ENCODE assay signal across 1 cellular context in genomic region chr12:34022079-34022830, GRCh38.
A peak's percentile ranks its signal among the peaks of the same experiment; 100 is the strongest.
TF ChIP-seq lines count a peak whose summit lies in the region.

TSS of gene ALG10 (plus strand) at chr12:34022496. CDS start at chr12:34022600, 104 bp downstream.

TF ChIP-seq in HepG2, 621 proteins besides CTCF, POLR2A, EP300 and RAD21 (continued from another document and continues in another):
- peak; percentile 95 for TF ChIP-seq ZNF574 (CRISPR knock-in tag; IDR thresholded peaks at IDR 0.05)
- 0 out of 2 replicates have a peak, but pooled peaks have one; percentile 50 for TF ChIP-seq ZNF33B (CRISPR knock-in tag; IDR thresholded peaks at IDR 0.05)
- TF ChIP-seq, protein P1, sequence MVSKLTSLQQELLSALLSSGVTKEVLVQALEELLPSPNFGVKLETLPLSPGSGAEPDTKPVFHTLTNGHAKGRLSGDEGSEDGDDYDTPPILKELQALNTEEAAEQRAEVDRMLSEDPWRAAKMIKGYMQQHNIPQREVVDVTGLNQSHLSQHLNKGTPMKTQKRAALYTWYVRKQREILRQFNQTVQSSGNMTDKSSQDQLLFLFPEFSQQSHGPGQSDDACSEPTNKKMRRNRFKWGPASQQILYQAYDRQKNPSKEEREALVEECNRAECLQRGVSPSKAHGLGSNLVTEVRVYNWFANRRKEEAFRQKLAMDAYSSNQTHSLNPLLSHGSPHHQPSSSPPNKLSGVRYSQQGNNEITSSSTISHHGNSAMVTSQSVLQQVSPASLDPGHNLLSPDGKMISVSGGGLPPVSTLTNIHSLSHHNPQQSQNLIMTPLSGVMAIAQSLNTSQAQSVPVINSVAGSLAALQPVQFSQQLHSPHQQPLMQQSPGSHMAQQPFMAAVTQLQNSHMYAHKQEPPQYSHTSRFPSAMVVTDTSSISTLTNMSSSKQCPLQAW (CRISPR knock-in tag; IDR thresholded peaks at IDR 0.05) = peak; percentile 88
- no peak for TF ChIP-seq ISX (CRISPR knock-in tag; conservative IDR thresholded peaks at IDR 0.05)
- TF ChIP-seq MATR3 (CRISPR knock-in tag; IDR thresholded peaks at IDR 0.05) = no peak
- TF ChIP-seq ZNF513 (CRISPR knock-in tag; conservative IDR thresholded peaks at IDR 0.05) = no peak
- peak; percentile 82; the same call in 1 of the 2 replicates for TF ChIP-seq THAP9 (CRISPR knock-in tag; IDR thresholded peaks at IDR 0.05; ENCODE audit: borderline replicate concordance)
- TF ChIP-seq SRSF4 (IDR thresholded peaks at IDR 0.05; ENCODE audit: low read depth, low read length, poor library complexity, severe bottlenecking) = no peak
- TF ChIP-seq TOE1 (CRISPR knock-in tag; IDR thresholded peaks at IDR 0.05) = 0 out of 2 replicates have a peak, but pooled peaks have one; percentile 42
- no peak for TF ChIP-seq HBP1 (CRISPR knock-in tag; IDR thresholded peaks at IDR 0.05; ENCODE audit: low read depth)
- TF ChIP-seq, protein P2, sequence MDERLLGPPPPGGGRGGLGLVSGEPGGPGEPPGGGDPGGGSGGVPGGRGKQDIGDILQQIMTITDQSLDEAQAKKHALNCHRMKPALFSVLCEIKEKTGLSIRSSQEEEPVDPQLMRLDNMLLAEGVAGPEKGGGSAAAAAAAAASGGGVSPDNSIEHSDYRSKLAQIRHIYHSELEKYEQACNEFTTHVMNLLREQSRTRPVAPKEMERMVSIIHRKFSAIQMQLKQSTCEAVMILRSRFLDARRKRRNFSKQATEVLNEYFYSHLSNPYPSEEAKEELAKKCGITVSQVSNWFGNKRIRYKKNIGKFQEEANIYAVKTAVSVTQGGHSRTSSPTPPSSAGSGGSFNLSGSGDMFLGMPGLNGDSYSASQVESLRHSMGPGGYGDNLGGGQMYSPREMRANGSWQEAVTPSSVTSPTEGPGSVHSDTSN (CRISPR knock-in tag; IDR thresholded peaks at IDR 0.05) = no peak
- peak; percentile 63; the same call in 1 of the 2 replicates for TF ChIP-seq TAF1 (CRISPR knock-in tag; IDR thresholded peaks at IDR 0.05)
- TF ChIP-seq ATF2 (CRISPR knock-in tag; IDR thresholded peaks at IDR 0.05) = peak; percentile 76; the same call in 1 of the 2 replicates
- TF ChIP-seq TEAD2 (CRISPR knock-in tag; IDR thresholded peaks at IDR 0.05) = no peak
- no peak for TF ChIP-seq MBNL3 (CRISPR knock-in tag; conservative IDR thresholded peaks at IDR 0.05)
- no peak for TF ChIP-seq ZNF720 (CRISPR knock-in tag; IDR thresholded peaks at IDR 0.05)
- TF ChIP-seq, protein P3, sequence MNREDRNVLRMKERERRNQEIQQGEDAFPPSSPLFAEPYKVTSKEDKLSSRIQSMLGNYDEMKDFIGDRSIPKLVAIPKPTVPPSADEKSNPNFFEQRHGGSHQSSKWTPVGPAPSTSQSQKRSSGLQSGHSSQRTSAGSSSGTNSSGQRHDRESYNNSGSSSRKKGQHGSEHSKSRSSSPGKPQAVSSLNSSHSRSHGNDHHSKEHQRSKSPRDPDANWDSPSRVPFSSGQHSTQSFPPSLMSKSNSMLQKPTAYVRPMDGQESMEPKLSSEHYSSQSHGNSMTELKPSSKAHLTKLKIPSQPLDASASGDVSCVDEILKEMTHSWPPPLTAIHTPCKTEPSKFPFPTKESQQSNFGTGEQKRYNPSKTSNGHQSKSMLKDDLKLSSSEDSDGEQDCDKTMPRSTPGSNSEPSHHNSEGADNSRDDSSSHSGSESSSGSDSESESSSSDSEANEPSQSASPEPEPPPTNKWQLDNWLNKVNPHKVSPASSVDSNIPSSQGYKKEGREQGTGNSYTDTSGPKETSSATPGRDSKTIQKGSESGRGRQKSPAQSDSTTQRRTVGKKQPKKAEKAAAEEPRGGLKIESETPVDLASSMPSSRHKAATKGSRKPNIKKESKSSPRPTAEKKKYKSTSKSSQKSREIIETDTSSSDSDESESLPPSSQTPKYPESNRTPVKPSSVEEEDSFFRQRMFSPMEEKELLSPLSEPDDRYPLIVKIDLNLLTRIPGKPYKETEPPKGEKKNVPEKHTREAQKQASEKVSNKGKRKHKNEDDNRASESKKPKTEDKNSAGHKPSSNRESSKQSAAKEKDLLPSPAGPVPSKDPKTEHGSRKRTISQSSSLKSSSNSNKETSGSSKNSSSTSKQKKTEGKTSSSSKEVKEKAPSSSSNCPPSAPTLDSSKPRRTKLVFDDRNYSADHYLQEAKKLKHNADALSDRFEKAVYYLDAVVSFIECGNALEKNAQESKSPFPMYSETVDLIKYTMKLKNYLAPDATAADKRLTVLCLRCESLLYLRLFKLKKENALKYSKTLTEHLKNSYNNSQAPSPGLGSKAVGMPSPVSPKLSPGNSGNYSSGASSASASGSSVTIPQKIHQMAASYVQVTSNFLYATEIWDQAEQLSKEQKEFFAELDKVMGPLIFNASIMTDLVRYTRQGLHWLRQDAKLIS (CRISPR knock-in tag; IDR thresholded peaks at IDR 0.05) = no peak
- no peak for TF ChIP-seq SSRP1 (CRISPR knock-in tag; IDR thresholded peaks at IDR 0.05)
- TF ChIP-seq TCF7L2 (IDR thresholded peaks at IDR 0.05; ENCODE audit: low read depth, low read length) = no peak
- TF ChIP-seq NFYC (CRISPR knock-in tag; IDR thresholded peaks at IDR 0.05) = peak; percentile 25; the same call in 1 of the 2 replicates
- 0 out of 2 replicates have a peak, but pooled peaks have one; percentile 17 for TF ChIP-seq ARID3A (IDR thresholded peaks at IDR 0.05; ENCODE audit: low read depth, low read length)
- TF ChIP-seq, protein P4, sequence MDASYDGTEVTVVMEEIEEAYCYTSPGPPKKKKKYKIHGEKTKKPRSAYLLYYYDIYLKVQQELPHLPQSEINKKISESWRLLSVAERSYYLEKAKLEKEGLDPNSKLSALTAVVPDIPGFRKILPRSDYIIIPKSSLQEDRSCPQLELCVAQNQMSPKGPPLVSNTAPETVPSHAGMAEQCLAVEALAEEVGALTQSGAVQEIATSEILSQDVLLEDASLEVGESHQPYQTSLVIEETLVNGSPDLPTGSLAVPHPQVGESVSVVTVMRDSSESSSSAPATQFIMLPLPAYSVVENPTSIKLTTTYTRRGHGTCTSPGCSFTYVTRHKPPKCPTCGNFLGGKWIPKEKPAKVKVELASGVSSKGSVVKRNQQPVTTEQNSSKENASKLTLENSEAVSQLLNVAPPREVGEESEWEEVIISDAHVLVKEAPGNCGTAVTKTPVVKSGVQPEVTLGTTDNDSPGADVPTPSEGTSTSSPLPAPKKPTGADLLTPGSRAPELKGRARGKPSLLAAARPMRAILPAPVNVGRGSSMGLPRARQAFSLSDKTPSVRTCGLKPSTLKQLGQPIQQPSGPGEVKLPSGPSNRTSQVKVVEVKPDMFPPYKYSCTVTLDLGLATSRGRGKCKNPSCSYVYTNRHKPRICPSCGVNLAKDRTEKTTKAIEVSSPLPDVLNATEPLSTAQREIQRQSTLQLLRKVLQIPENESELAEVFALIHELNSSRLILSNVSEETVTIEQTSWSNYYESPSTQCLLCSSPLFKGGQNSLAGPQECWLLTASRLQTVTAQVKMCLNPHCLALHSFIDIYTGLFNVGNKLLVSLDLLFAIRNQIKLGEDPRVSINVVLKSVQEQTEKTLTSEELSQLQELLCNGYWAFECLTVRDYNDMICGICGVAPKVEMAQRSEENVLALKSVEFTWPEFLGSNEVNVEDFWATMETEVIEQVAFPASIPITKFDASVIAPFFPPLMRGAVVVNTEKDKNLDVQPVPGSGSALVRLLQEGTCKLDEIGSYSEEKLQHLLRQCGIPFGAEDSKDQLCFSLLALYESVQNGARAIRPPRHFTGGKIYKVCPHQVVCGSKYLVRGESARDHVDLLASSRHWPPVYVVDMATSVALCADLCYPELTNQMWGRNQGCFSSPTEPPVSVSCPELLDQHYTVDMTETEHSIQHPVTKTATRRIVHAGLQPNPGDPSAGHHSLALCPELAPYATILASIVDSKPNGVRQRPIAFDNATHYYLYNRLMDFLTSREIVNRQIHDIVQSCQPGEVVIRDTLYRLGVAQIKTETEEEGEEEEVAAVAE (CRISPR knock-in tag; IDR thresholded peaks at IDR 0.05; ENCODE audit: borderline replicate concordance) = peak; percentile 44; the same call in 1 of the 2 replicates
- TF ChIP-seq, protein P5, sequence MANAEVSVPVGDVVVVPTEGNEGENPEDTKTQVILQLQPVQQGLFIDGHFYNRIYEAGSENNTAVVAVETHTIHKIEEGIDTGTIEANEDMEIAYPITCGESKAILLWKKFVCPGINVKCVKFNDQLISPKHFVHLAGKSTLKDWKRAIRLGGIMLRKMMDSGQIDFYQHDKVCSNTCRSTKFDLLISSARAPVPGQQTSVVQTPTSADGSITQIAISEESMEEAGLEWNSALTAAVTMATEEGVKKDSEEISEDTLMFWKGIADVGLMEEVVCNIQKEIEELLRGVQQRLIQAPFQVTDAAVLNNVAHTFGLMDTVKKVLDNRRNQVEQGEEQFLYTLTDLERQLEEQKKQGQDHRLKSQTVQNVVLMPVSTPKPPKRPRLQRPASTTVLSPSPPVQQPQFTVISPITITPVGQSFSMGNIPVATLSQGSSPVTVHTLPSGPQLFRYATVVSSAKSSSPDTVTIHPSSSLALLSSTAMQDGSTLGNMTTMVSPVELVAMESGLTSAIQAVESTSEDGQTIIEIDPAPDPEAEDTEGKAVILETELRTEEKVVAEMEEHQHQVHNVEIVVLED (CRISPR knock-in tag; IDR thresholded peaks at IDR 0.05; ENCODE audit: borderline replicate concordance) = peak; percentile 71; the same call in 1 of the 2 replicates
